8 cellular contexts compared by ENCODE assay signal in genomic region chr3:127455541-127456450, GRCh38.
DNase-seq lines count a peak whose midpoint lies in the region; ATAC-seq and TF ChIP-seq lines count a peak whose summit lies in the region.

No MANE protein-coding gene starts in this region.

- peak; percentile 93 for DNase-seq in AG08396 (ENCODE audit: low spot score)
- peak; percentile 77 for DNase-seq in NCI-H524 treated with DMSO at 0.1 percent for 48 hours (lab: John Stamatoyannopoulos, UW)
- peak; percentile 77 for DNase-seq in activated T-cell treated with anti-CD3 and anti-CD28 coated beads for 48 hours (ENCODE audit: low read depth)
- DNase-seq in fibroblast of mammary gland (ENCODE audit: low read depth), result peak; percentile 38
- DNase-seq in myocyte (ENCODE audit: low read depth), result peak; percentile 66
- DNase-seq in substantia nigra (lab: John Stamatoyannopoulos, UW), result peak in 41 of 49 donors; percentile 13 to 83 (median 52)

- no peak for TF ChIP-seq CTCF in fibroblast of mammary gland (conservative IDR thresholded peaks at IDR 0.05; ENCODE audit: control insufficient read depth, insufficient read depth, low read depth, low read length)

- H3K4me3 ChIP-seq in fibroblast of mammary gland (ENCODE audit: control insufficient read depth, low read depth, low read length), result peak overlapping the region; percentile 29

- ATAC-seq in GM18505 (IDR thresholded peaks at IDR 0.05; ENCODE audit: unreplicated experiment) (peak; percentile 73), HG03439 (IDR thresholded peaks at IDR 0.05; ENCODE audit: unreplicated experiment) (peak; percentile 72)

- no peak for TF ChIP-seq POLR2A in GM18505 (IDR thresholded peaks at IDR 0.05; ENCODE audit: borderline replicate concordance, extremely low read depth, insufficient read depth, insufficient read length)

- no peak overlapping the region for H3K27ac ChIP-seq in substantia nigra (ENCODE audit: low read depth, low read length, poor library complexity, severe bottlenecking)

Comparison
In these comparisons a context has a peak if more than half of its experiments do, and no peak if none do; other contexts are left out.
1. DNase-seq: peak in every context shown above with its lines; median percentile 93 in AG08396; 77 in NCI-H524 treated with DMSO at 0.1 percent for 48 hours; 77 in activated T-cell treated with anti-CD3 and anti-CD28 coated beads for 48 hours; 66 in myocyte; 52 in substantia nigra; 38 in fibroblast of mammary gland.